ENCODE assay signal across 13 cellular contexts in the genomic region with DNA sequence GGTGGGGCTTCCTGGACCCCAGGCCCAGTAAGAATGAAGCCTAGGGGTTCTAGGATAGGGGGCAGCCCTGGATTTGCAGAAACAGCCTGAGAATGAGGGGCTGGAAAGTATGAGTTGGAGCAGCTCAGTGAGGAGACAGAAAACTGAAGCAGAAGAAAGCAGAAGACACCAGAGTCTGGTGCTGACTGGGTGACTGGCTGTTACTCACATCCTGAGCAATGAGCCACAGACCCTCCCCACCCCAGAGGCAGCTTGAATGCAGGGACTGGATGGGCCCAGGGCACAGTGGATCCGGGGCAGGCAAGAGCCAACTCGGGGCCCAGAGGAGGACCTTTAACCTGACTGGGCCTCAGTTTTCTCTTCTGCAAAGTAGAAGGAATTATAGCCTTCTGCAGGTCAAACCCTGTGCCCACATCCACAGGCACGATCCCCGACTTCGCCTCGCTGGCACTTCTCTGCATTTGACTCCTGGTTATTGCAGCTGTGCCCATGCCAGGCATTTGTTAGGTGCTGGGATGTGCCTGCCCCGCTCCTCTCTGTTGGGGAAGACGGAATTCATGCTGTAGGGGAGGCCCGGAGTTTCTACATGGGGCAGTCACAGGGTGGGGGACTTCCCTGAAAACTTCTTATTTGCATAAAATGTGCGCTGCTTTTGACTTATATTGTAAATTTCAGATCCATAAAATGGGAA. TPM values are rescaled to one million over a fixed set of nuclear protein-coding genes. Genes with fewer than 3 reads are reported as not detected.
DNase-seq lines count a peak whose midpoint lies in the region; ATAC-seq, FAIRE-seq and TF ChIP-seq lines count a peak whose summit lies in the region.
"Had no signal": no experiment of that assay in that cellular context is flagged by ENCODE, and none has a peak within 500 bp of the region (broad histone marks: within the 10 kb centered on the region; RNA-seq: fewer than 3 reads in every experiment).

No MANE protein-coding gene starts in this region.

- DNase-seq in AG10803 (ENCODE audit: low read depth) (peak; percentile 31), HK-2 (ENCODE audit: unreplicated experiment) (peak; percentile 33), fibroblast of mammary gland (ENCODE audit: low read depth) (peak; percentile 75), dedifferentiated amniotic fluid mesenchymal stem cell (ENCODE audit: extremely low spot score) (no peak), erythroblast (lab: John Stamatoyannopoulos, UW) (no peak), D721Med (ENCODE audit: insufficient read length, low spot score) (no peak), small intestine (no peak)
- DNase-seq: DMS153; H7; NCI-H1092; stimulated activated naive CD4-positive, alpha-beta T cell; T-cell had no signal

- no peaks in the 10 kb centered on the region for H3K9me3 ChIP-seq in small intestine (ENCODE audit: control insufficient read depth, low read depth)

- no peak overlapping the region for H3K27ac ChIP-seq in small intestine (ENCODE audit: low read depth in 1 of 2, low read length in 1 of 2)

- ATAC-seq in GM19455 (IDR thresholded peaks at IDR 0.05; ENCODE audit: unreplicated experiment) = peak; percentile 45
- ATAC-seq: T-cell had no signal

- no peak for TF ChIP-seq POLR2A in erythroblast (IDR thresholded peaks at IDR 0.05; ENCODE audit: low read length)

- H3K36me3 ChIP-seq in small intestine (ENCODE audit: control insufficient read depth in 2 of 2, insufficient read depth in 2 of 2, low read length in 2 of 2) = no peaks in the 10 kb centered on the region

- H3K4me1 ChIP-seq in small intestine (ENCODE audit: control insufficient read depth in 2 of 2, insufficient read depth in 1 of 2, low read depth in 1 of 2, low read length in 1 of 2) = no peaks in the 10 kb centered on the region

- WGBS in small intestine, 3 donors = 83 to 88% (median 84%) methylated on average over 10 of the region's 10 CpGs

- TF ChIP-seq CTCF in AG10803 (conservative IDR thresholded peaks at IDR 0.05; ENCODE audit: low read length) (no peak), fibroblast of mammary gland (conservative IDR thresholded peaks at IDR 0.05; ENCODE audit: control insufficient read depth, insufficient read depth, low read depth, low read length) (no peak), D721Med (IDR thresholded peaks at IDR 0.05; ENCODE audit: insufficient read depth, missing control alignments) (no peak)

- FAIRE-seq in D721Med (lab: Jason Lieb, UNC) = no peak
- no peak for FAIRE-seq in small intestine (lab: Jason Lieb, UNC)

- H3K27me3 ChIP-seq in small intestine (ENCODE audit: control insufficient read depth in 2 of 2, insufficient read depth in 2 of 2, low read length in 2 of 2) = no peaks in the 10 kb centered on the region

- H3K4me3 ChIP-seq in AG10803 (ENCODE audit: low read length) (no peak overlapping the region), fibroblast of mammary gland (ENCODE audit: control insufficient read depth, low read depth, low read length) (no peak overlapping the region), small intestine (ENCODE audit: low read depth in 1 of 2, low read length in 2 of 2) (no peak overlapping the region)

RNA-seq across cellular contexts. Expression of gene STEAP3, which starts 8.5 kb away (rescaled TPM):
- 10 to 100 TPM in 1 of 3 donors, 1 to 10 TPM in 2; 1.3 to 19.2 (median 5.1) TPM for polyA plus RNA-seq in small intestine

Comparison
In these comparisons a context has a peak if more than half of its experiments do, and no peak if none do; other contexts are left out.
1. DNase-seq: peak in AG10803 (single experiment), HK-2 (single experiment) and fibroblast of mammary gland (single experiment); none in dedifferentiated amniotic fluid mesenchymal stem cell (single experiment), erythroblast (0 of 2), D721Med (single experiment) and small intestine (single experiment).